Comparison of ENCODE assay signal across 35 cellular contexts in genomic region chr17:28340374-28340773, GRCh38. TPM values are rescaled to one million over a fixed set of nuclear protein-coding genes. Genes with fewer than 3 reads are reported as not detected.
"Had no signal": no experiment of that assay in that cellular context is flagged by ENCODE, and none has a peak within 500 bp of the region (broad histone marks: within the 10 kb centered on the region; RNA-seq: fewer than 3 reads in every experiment).

No MANE protein-coding gene starts in this region.

- H3K4me3 Mint-ChIP-seq: activated CD4-positive, alpha-beta memory T cell treated with anti-CD3 and anti-CD28 coated beads for 36 hours; activated CD4-positive, alpha-beta T cell treated with anti-CD3 and anti-CD28 coated beads for 36 hours; activated CD4-positive, alpha-beta T cell treated with anti-CD3 and anti-CD28 coated beads, Interleukin-2, amount 10 ng/mL, durations not matched to agents 24 days and 14 days; activated CD8-positive, alpha-beta memory T cell treated with anti-CD3 and anti-CD28 coated beads, Interleukin-2, amount 10 ng/mL, durations not matched to agents 7 days and 5 days; activated CD8-positive, alpha-beta T cell treated with anti-CD3 and anti-CD28 coated beads, Interleukin-2, amount 10 ng/mL, durations not matched to agents 7 days and 5 days; activated naive CD4-positive, alpha-beta T cell treated with anti-CD3 and anti-CD28 coated beads for 36 hours; activated naive CD8-positive, alpha-beta T cell treated with anti-CD3 and anti-CD28 coated beads, Interleukin-2, amount 10 ng/mL, durations not matched to agents 7 days and 5 days; activated T-cell treated with anti-CD3 and anti-CD28 coated beads, Interleukin-2, amount 50 U/mL, for 24 hours; activated T-helper 17 cell treated with anti-CD3 and anti-CD28 coated beads, Interleukin-2, amount 50 U/mL, for 72 hours; brain; T-helper 17 cell; T-helper 2 cell treated with Interferon-gamma antibody and Interleukin-4, amounts not matched to agents 5 μg/mL and 100 μg/mL, for 36 hours had no signal

- H3K4me3 ChIP-seq: ascending aorta, breast epithelium, cardiac muscle cell, colonic mucosa, esophagus muscularis mucosa, gastrocnemius medialis, heart left ventricle had no signal

- H3K27ac Mint-ChIP-seq: activated CD4-positive, alpha-beta memory T cell treated with anti-CD3 and anti-CD28 coated beads for 36 hours; activated CD4-positive, alpha-beta T cell treated with anti-CD3 and anti-CD28 coated beads for 36 hours; activated CD4-positive, alpha-beta T cell treated with anti-CD3 and anti-CD28 coated beads, Interleukin-2, amount 10 ng/mL, durations not matched to agents 24 days and 14 days; activated CD8-positive, alpha-beta memory T cell treated with anti-CD3 and anti-CD28 coated beads, Interleukin-2, amount 10 ng/mL, durations not matched to agents 7 days and 5 days; activated CD8-positive, alpha-beta T cell treated with anti-CD3 and anti-CD28 coated beads, Interleukin-2, amount 10 ng/mL, durations not matched to agents 7 days and 5 days; activated naive CD4-positive, alpha-beta T cell treated with anti-CD3 and anti-CD28 coated beads for 36 hours; activated naive CD8-positive, alpha-beta T cell treated with anti-CD3 and anti-CD28 coated beads, Interleukin-2, amount 10 ng/mL, durations not matched to agents 7 days and 5 days; activated T-cell treated with anti-CD3 and anti-CD28 coated beads, Interleukin-2, amount 50 U/mL, for 24 hours; activated T-helper 17 cell treated with anti-CD3 and anti-CD28 coated beads, Interleukin-2, amount 50 U/mL, for 72 hours; brain; T-helper 17 cell; T-helper 2 cell treated with Interferon-gamma antibody and Interleukin-4, amounts not matched to agents 5 μg/mL and 100 μg/mL, for 36 hours had no signal

- ATAC-seq: activated CD4-positive, alpha-beta T cell treated with anti-CD3 and anti-CD28 coated beads for 36 hours; activated CD8-positive, alpha-beta memory T cell treated with anti-CD3 and anti-CD28 coated beads, Interleukin-2, amount 10 ng/mL, durations not matched to agents 7 days and 5 days; activated CD8-positive, alpha-beta T cell treated with anti-CD3 and anti-CD28 coated beads, Interleukin-2, amount 10 ng/mL, durations not matched to agents 7 days and 5 days; activated naive CD4-positive, alpha-beta T cell treated with anti-CD3 and anti-CD28 coated beads, Interleukin-2, amount 50 U/mL, for 72 hours; activated T-helper 17 cell treated with anti-CD3 and anti-CD28 coated beads, Interleukin-2, amount 50 U/mL, for 72 hours; foreskin keratinocyte; gastrocnemius medialis; heart left ventricle; T-helper 17 cell had no signal

- H3K9me3 Mint-ChIP-seq: activated CD4-positive, alpha-beta memory T cell treated with anti-CD3 and anti-CD28 coated beads for 36 hours; activated CD4-positive, alpha-beta T cell treated with anti-CD3 and anti-CD28 coated beads, Interleukin-2, amount 10 ng/mL, durations not matched to agents 24 days and 14 days; activated naive CD4-positive, alpha-beta T cell treated with anti-CD3 and anti-CD28 coated beads for 36 hours; activated naive CD4-positive, alpha-beta T cell treated with anti-CD3 and anti-CD28 coated beads, Interleukin-2, amount 50 U/mL, for 72 hours; activated naive CD8-positive, alpha-beta T cell treated with anti-CD3 and anti-CD28 coated beads, Interleukin-2, amount 10 ng/mL, durations not matched to agents 7 days and 5 days; activated T-cell treated with anti-CD3 and anti-CD28 coated beads, Interleukin-2, amount 50 U/mL, for 24 hours; activated T-helper 17 cell treated with anti-CD3 and anti-CD28 coated beads, Interleukin-2, amount 50 U/mL, for 72 hours; brain; T-helper 2 cell treated with Interferon-gamma antibody and Interleukin-4, amounts not matched to agents 5 μg/mL and 100 μg/mL, for 36 hours had no signal

- DNase-seq: activated CD4-positive, alpha-beta memory T cell treated with anti-CD3 and anti-CD28 coated beads for 36 hours; activated CD4-positive, alpha-beta T cell treated with anti-CD3 and anti-CD28 coated beads for 36 hours; activated CD4-positive, alpha-beta T cell treated with anti-CD3 and anti-CD28 coated beads, Interleukin-2, amount 10 ng/mL, durations not matched to agents 24 days and 14 days; activated CD4-positive, CD25-positive, alpha-beta regulatory T cell; activated CD4-positive, CD25-positive, alpha-beta regulatory T cell treated with anti-CD3 and anti-CD28 coated beads, Interleukin-2, amount 50 U/mL, for 72 hours; activated CD8-positive, alpha-beta memory T cell treated with anti-CD3 and anti-CD28 coated beads, Interleukin-2, amount 10 ng/mL, durations not matched to agents 7 days and 5 days; activated CD8-positive, alpha-beta memory T cell treated with anti-CD3 and anti-CD28 coated beads, Interleukin-2, amount 50 U/mL, for 4 hours; activated CD8-positive, alpha-beta T cell treated with anti-CD3 and anti-CD28 coated beads, Interleukin-2, amount 10 ng/mL, durations not matched to agents 7 days and 5 days; activated effector memory CD4-positive, alpha-beta T cell treated with Interleukin-2 at 50 U/mL for 16 hours; activated gamma-delta T cell treated with Interleukin-2 at 50 U/mL for 16 hours; activated naive CD4-positive, alpha-beta T cell treated with anti-CD3 and anti-CD28 coated beads for 36 hours; activated naive CD8-positive, alpha-beta T cell treated with anti-CD3 and anti-CD28 coated beads, Interleukin-2, amount 10 ng/mL, durations not matched to agents 7 days and 5 days; activated T-cell treated with anti-CD3 and anti-CD28 coated beads, Interleukin-2, amount 50 U/mL, for 24 hours; central memory CD4-positive, alpha-beta T cell; cerebellar nuclear complex; colonic mucosa; effector CD8-positive, alpha-beta T cell; erythroblast; foreskin keratinocyte; gastrocnemius medialis; glutamatergic neuron; heart left ventricle; T-helper 1 cell; T-helper 17 cell; T1000 had no signal

- H3K27me3 ChIP-seq: ascending aorta, breast epithelium, cardiac muscle cell, colonic mucosa, esophagus muscularis mucosa, foreskin keratinocyte, gastrocnemius medialis, heart left ventricle had no signal

- FAIRE-seq: endometrium had no signal

- H3K27me3 Mint-ChIP-seq: activated CD4-positive, alpha-beta memory T cell treated with anti-CD3 and anti-CD28 coated beads for 36 hours; activated CD4-positive, alpha-beta T cell treated with anti-CD3 and anti-CD28 coated beads for 36 hours; activated CD4-positive, alpha-beta T cell treated with anti-CD3 and anti-CD28 coated beads, Interleukin-2, amount 10 ng/mL, durations not matched to agents 24 days and 14 days; activated CD8-positive, alpha-beta memory T cell treated with anti-CD3 and anti-CD28 coated beads, Interleukin-2, amount 10 ng/mL, durations not matched to agents 7 days and 5 days; activated naive CD8-positive, alpha-beta T cell treated with anti-CD3 and anti-CD28 coated beads, Interleukin-2, amount 10 ng/mL, durations not matched to agents 7 days and 5 days; activated T-cell treated with anti-CD3 and anti-CD28 coated beads, Interleukin-2, amount 50 U/mL, for 24 hours; activated T-helper 17 cell treated with anti-CD3 and anti-CD28 coated beads, Interleukin-2, amount 50 U/mL, for 72 hours; T-helper 17 cell had no signal

- H3K27ac ChIP-seq: cardiac muscle cell, colonic mucosa, esophagus muscularis mucosa, foreskin keratinocyte had no signal

- H3K9me3 ChIP-seq: ascending aorta, breast epithelium, colonic mucosa, esophagus muscularis mucosa, gastrocnemius medialis, heart left ventricle had no signal

RNA-seq across cellular contexts. Expression of gene TMEM97, which starts 21.4 kb away (rescaled TPM):
- total RNA-seq: ascending aorta had no signal

RNA-seq across cellular contexts. Expression of gene SEBOX, which starts 24.6 kb away (rescaled TPM):
- total RNA-seq: activated CD4-positive, alpha-beta memory T cell treated with anti-CD3 and anti-CD28 coated beads for 36 hours; activated CD4-positive, alpha-beta T cell treated with anti-CD3 and anti-CD28 coated beads for 36 hours; activated CD4-positive, alpha-beta T cell treated with anti-CD3 and anti-CD28 coated beads, Interleukin-2, amount 10 ng/mL, durations not matched to agents 24 days and 14 days; activated CD8-positive, alpha-beta memory T cell treated with anti-CD3 and anti-CD28 coated beads for 36 hours; activated CD8-positive, alpha-beta memory T cell treated with anti-CD3 and anti-CD28 coated beads, Interleukin-2, amount 10 ng/mL, durations not matched to agents 7 days and 5 days; activated CD8-positive, alpha-beta T cell treated with anti-CD3 and anti-CD28 coated beads, Interleukin-2, amount 10 ng/mL, durations not matched to agents 7 days and 5 days; activated naive CD4-positive, alpha-beta T cell treated with anti-CD3 and anti-CD28 coated beads for 36 hours; activated naive CD4-positive, alpha-beta T cell treated with anti-CD3 and anti-CD28 coated beads, Interleukin-2, amount 50 U/mL, for 72 hours; activated naive CD8-positive, alpha-beta T cell treated with anti-CD3 and anti-CD28 coated beads, Interleukin-2, amount 10 ng/mL, durations not matched to agents 7 days and 5 days; activated T-helper 17 cell treated with anti-CD3 and anti-CD28 coated beads, Interleukin-2, amount 50 U/mL, for 72 hours; ascending aorta; breast epithelium; cardiac muscle cell; colonic mucosa; esophagus muscularis mucosa; foreskin keratinocyte; gastrocnemius medialis; heart left ventricle; T-helper 17 cell had no signal
- polyA plus RNA-seq: foreskin keratinocyte, heart left ventricle had no signal
